In the genomic region with DNA sequence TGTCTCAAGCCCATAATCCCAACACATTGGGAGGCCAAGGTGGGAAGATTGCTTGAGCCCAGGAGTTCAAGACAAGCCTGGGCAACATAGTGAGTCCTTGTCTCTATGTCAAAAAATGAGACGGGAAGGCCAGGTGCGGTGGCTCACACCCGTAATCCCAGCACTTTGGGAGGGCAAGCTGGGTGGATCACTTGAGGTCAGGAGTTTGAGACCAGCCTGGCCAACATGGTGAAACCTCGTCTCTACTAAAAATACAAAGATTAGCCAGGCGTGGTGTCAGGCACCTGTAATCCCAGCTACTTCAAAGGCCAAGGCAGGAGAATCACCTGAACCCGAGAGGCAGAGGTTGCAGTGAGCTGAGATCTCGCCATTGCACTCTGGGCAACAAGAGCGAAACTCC, we compare ENCODE assay signal across 7 cellular contexts.
A peak's percentile ranks its signal among the peaks of the same experiment; 100 is the strongest.
DNase-seq lines count a peak whose midpoint lies in the region; ATAC-seq and TF ChIP-seq lines count a peak whose summit lies in the region.
"Not testable (repeated sequence)": the region's sequence is repeated elsewhere in the genome, so short reads cannot be mapped to it uniquely, and the experiment has no call there.

No MANE protein-coding gene starts in this region.

- ATAC-seq in stimulated activated naive CD8-positive, alpha-beta T cell treated with anti-CD3 and anti-CD28 coated beads, Interleukin-15, Interleukin-2, amounts not matched to agents 100 U/mL and 50 U/mL, for 24 hours = not testable (repeated sequence)

- not testable (repeated sequence) for H3K36me3 Mint-ChIP-seq in activated T-helper 2 cell treated with anti-CD3 and anti-CD28 coated beads, Interferon-gamma antibody, Interleukin-2, Interleukin-4, amounts not matched to agents 10 μg/mL and 5 μg/mL and 100 μg/mL, durations not matched to agents 14 hours and 24 hours and 36 hours (ENCODE audit: low read depth); activated naive CD8-positive, alpha-beta T cell treated with anti-CD3 and anti-CD28 coated beads for 36 hours; endodermal cell (ENCODE audit: low read depth)

- not testable (repeated sequence) for H3K9me3 Mint-ChIP-seq in activated T-helper 2 cell treated with anti-CD3 and anti-CD28 coated beads, Interferon-gamma antibody, Interleukin-2, Interleukin-4, amounts not matched to agents 10 μg/mL and 5 μg/mL and 100 μg/mL, durations not matched to agents 14 hours and 24 hours and 36 hours; activated naive CD8-positive, alpha-beta T cell treated with anti-CD3 and anti-CD28 coated beads for 36 hours; endodermal cell

- H3K4me3 ChIP-seq in MM.1S (ENCODE audit: low read length); endodermal cell (ENCODE audit: low read length): not testable (repeated sequence)

- TF ChIP-seq CTCF in MM.1S (IDR thresholded peaks at IDR 0.05; ENCODE audit: low read length); endodermal cell (conservative IDR thresholded peaks at IDR 0.05): not testable (repeated sequence)

- not testable (repeated sequence) for H3K9me3 ChIP-seq in MM.1S (replicated peaks; ENCODE audit: insufficient read depth, low read length); endodermal cell (ENCODE audit: control insufficient read depth, low read length)

- H3K27ac ChIP-seq in MM.1S (ENCODE audit: low read length); endodermal cell (ENCODE audit: low read depth, low read length): not testable (repeated sequence)

- H3K27ac Mint-ChIP-seq in activated T-helper 2 cell treated with anti-CD3 and anti-CD28 coated beads, Interferon-gamma antibody, Interleukin-2, Interleukin-4, amounts not matched to agents 10 μg/mL and 5 μg/mL and 100 μg/mL, durations not matched to agents 14 hours and 24 hours and 36 hours = peak overlapping the region; percentile 76
- peak overlapping the region; percentile 94 for H3K27ac Mint-ChIP-seq in activated naive CD8-positive, alpha-beta T cell treated with anti-CD3 and anti-CD28 coated beads for 36 hours
- H3K27ac Mint-ChIP-seq in endodermal cell = not testable (repeated sequence)

- H4K20me1 ChIP-seq in MM.1S (ENCODE audit: insufficient read depth, low read length) = not testable (repeated sequence)

- H3K4me1 ChIP-seq in MM.1S (ENCODE audit: low read length); endodermal cell (ENCODE audit: control insufficient read depth, insufficient read depth, low read length): not testable (repeated sequence)

- not testable (repeated sequence) for H3K4me3 Mint-ChIP-seq in activated T-helper 2 cell treated with anti-CD3 and anti-CD28 coated beads, Interferon-gamma antibody, Interleukin-2, Interleukin-4, amounts not matched to agents 10 μg/mL and 5 μg/mL and 100 μg/mL, durations not matched to agents 14 hours and 24 hours and 36 hours (ENCODE audit: low read depth); activated naive CD8-positive, alpha-beta T cell treated with anti-CD3 and anti-CD28 coated beads for 36 hours; endodermal cell

- not testable (repeated sequence) for H3K4me1 Mint-ChIP-seq in activated T-helper 2 cell treated with anti-CD3 and anti-CD28 coated beads, Interferon-gamma antibody, Interleukin-2, Interleukin-4, amounts not matched to agents 10 μg/mL and 5 μg/mL and 100 μg/mL, durations not matched to agents 14 hours and 24 hours and 36 hours (ENCODE audit: low read depth); endodermal cell
- H3K4me1 Mint-ChIP-seq in activated naive CD8-positive, alpha-beta T cell treated with anti-CD3 and anti-CD28 coated beads for 36 hours = peaks cover 33% of the 10 kb centered on the region

- H3K27me3 ChIP-seq in MM.1S (replicated peaks; ENCODE audit: insufficient read depth, low read length); endodermal cell (ENCODE audit: control insufficient read depth, insufficient read depth, low read length, poor library complexity, severe bottlenecking): not testable (repeated sequence)

- H2AFZ ChIP-seq in MM.1S (ENCODE audit: low read length) = not testable (repeated sequence)

- WGBS in endodermal cell (ENCODE audit: insufficient coverage in 1 of 2, insufficient read length in 1 of 2), 2 experiments = 80 to 81% methylated on average over 8 of the region's 8 CpGs

- not testable (repeated sequence) for H3K27me3 Mint-ChIP-seq in activated T-helper 2 cell treated with anti-CD3 and anti-CD28 coated beads, Interferon-gamma antibody, Interleukin-2, Interleukin-4, amounts not matched to agents 10 μg/mL and 5 μg/mL and 100 μg/mL, durations not matched to agents 14 hours and 24 hours and 36 hours (ENCODE audit: low read depth); activated naive CD8-positive, alpha-beta T cell treated with anti-CD3 and anti-CD28 coated beads for 36 hours; endodermal cell (ENCODE audit: insufficient read depth)

- H3K9me2 ChIP-seq in MM.1S (replicated peaks; ENCODE audit: insufficient read depth, low read length) = not testable (repeated sequence)

- not testable (repeated sequence) for DNase-seq in MM.1S; activated T-helper 2 cell treated with anti-CD3 and anti-CD28 coated beads, Interferon-gamma antibody, Interleukin-2, Interleukin-4, amounts not matched to agents 10 μg/mL and 5 μg/mL and 100 μg/mL, durations not matched to agents 14 hours and 24 hours and 36 hours (ENCODE audit: low spot score); activated naive CD8-positive, alpha-beta T cell treated with anti-CD3 and anti-CD28 coated beads for 36 hours
- peak; percentile 5 for DNase-seq in activated CD4-positive, CD25-positive, alpha-beta regulatory T cell treated with anti-CD3 and anti-CD28 coated beads, Interleukin-2, amount 50 U/mL, for 72 hours
- peak; percentile 54 for DNase-seq in activated CD8-positive, alpha-beta memory T cell treated with anti-CD3 and anti-CD28 coated beads for 24 hours
- DNase-seq in endodermal cell = peak; percentile 10
- peak; percentile 2 for DNase-seq in stimulated activated naive CD8-positive, alpha-beta T cell treated with anti-CD3 and anti-CD28 coated beads, Interleukin-15, Interleukin-2, amounts not matched to agents 100 U/mL and 50 U/mL, for 24 hours

- H3F3A ChIP-seq in MM.1S (ENCODE audit: insufficient read depth, low read length) = not testable (repeated sequence)

- not testable (repeated sequence) for H3K79me2 ChIP-seq in MM.1S (ENCODE audit: low read length)

- H3K9ac ChIP-seq in MM.1S (ENCODE audit: low read length); endodermal cell (ENCODE audit: extremely low read depth, low read length, poor library complexity, severe bottlenecking): not testable (repeated sequence)

- H3K4me2 ChIP-seq in MM.1S (ENCODE audit: low read depth, low read length) = peak overlapping the region; percentile 41; the same call in 1 of the 2 replicates

- not testable (repeated sequence) for H3K36me3 ChIP-seq in MM.1S (replicated peaks; ENCODE audit: insufficient read depth, low read length); endodermal cell (ENCODE audit: control insufficient read depth, insufficient read depth, low read length)

- intact Hi-C loops in activated T-helper 2 cell treated with anti-CD3 and anti-CD28 coated beads, Interferon-gamma antibody, Interleukin-2, Interleukin-4, amounts not matched to agents 10 μg/mL and 5 μg/mL and 100 μg/mL, durations not matched to agents 14 hours and 24 hours and 36 hours (cut with micrococcal nuclease) = loop anchor here (1.0 kb wide), 1 partner anchor 22 kb away; no protein-coding TSS in a partner anchor
